In genomic region chr2:172098650-172099471, GRCh38 we compare ENCODE assay signal across 8 cellular contexts. TPM values are rescaled to one million over a fixed set of nuclear protein-coding genes. Genes with fewer than 3 reads are reported as not detected.
DNase-seq lines count a peak whose midpoint lies in the region; ATAC-seq and TF ChIP-seq lines count a peak whose summit lies in the region.

No MANE protein-coding gene starts in this region.

- H3K36me3 ChIP-seq in WERI-Rb-1 = no peaks in the 10 kb centered on the region
- no peaks in the 10 kb centered on the region for H3K36me3 ChIP-seq in fibroblast of lung (ENCODE audit: control insufficient read depth, insufficient read depth, low read length)
- peaks cover 18% of the 10 kb centered on the region in 2 experiments for H3K36me3 ChIP-seq in trophoblast cell (ENCODE audit: control insufficient read depth in 1 of 2, insufficient read depth in 2 of 2, low read length in 2 of 2)

- H3K27ac ChIP-seq in WERI-Rb-1 (no peak overlapping the region), fibroblast of lung (ENCODE audit: insufficient read depth, low read length) (peak overlapping the region; percentile 56), trophoblast cell (ENCODE audit: low read depth, low read length) (peak overlapping the region; percentile 100)

- TF ChIP-seq CTCF in WERI-Rb-1 (IDR thresholded peaks at IDR 0.05; ENCODE audit: low read depth, low read length) = no peak
- no peak for TF ChIP-seq CTCF in fibroblast of lung (conservative IDR thresholded peaks at IDR 0.05 in 1 of 2, IDR thresholded peaks at IDR 0.05 in 1 of 2; ENCODE audit: low read depth in 1 of 2, low read length in 2 of 2)

- H2AK5ac ChIP-seq in trophoblast cell (ENCODE audit: low read length) = peak overlapping the region; percentile 85

- H3K27me3 ChIP-seq in WERI-Rb-1 (ENCODE audit: insufficient read depth, low read depth, severe bottlenecking) = peaks cover 89% of the 10 kb centered on the region
- H3K27me3 ChIP-seq in fibroblast of lung (ENCODE audit: control insufficient read depth, insufficient read depth, low read length) = peaks cover 10% of the 10 kb centered on the region
- no peaks in the 10 kb centered on the region for H3K27me3 ChIP-seq in trophoblast cell (ENCODE audit: insufficient read depth, low read length)

- peak overlapping the region; percentile 64 for H3K18ac ChIP-seq in trophoblast cell (ENCODE audit: low read length)

- H3K9ac ChIP-seq in fibroblast of lung (ENCODE audit: insufficient read depth, low read length) (peak overlapping the region; percentile 40), trophoblast cell (ENCODE audit: low read length) (no peak overlapping the region)

- peak overlapping the region; percentile 8 for H3K23ac ChIP-seq in trophoblast cell (ENCODE audit: low read length)

- H3K4me2 ChIP-seq in fibroblast of lung (ENCODE audit: extremely low read depth, insufficient read depth, low read length) = peak overlapping the region; percentile 77
- peak overlapping the region; percentile 46 for H3K4me2 ChIP-seq in trophoblast cell (ENCODE audit: low read length)

- peak overlapping the region; percentile 79 for H2BK120ac ChIP-seq in trophoblast cell (ENCODE audit: insufficient read depth, low read length, poor library complexity)

- peak; percentile 86 for DNase-seq in AG08396 (ENCODE audit: low spot score)
- DNase-seq in GOT3 (lab: John Stamatoyannopoulos, UW) = peak; percentile 56
- peak; percentile 42 for DNase-seq in WERI-Rb-1
- peak in 1 of 2 donors; percentile 76 for DNase-seq in fibroblast of lung (ENCODE audit: low read depth in 2 of 2)
- DNase-seq in trophoblast cell = peak; percentile 67 to 71
- no peak for DNase-seq in central memory CD4-positive, alpha-beta T cell

- peak overlapping the region; percentile 89 for H2BK5ac ChIP-seq in trophoblast cell (ENCODE audit: low read depth, low read length, poor library complexity)

- H3K4me3 ChIP-seq in WERI-Rb-1 (ENCODE audit: low read depth, low read length) (peak overlapping the region; percentile 15), fibroblast of lung (replicated peaks in 1 of 4; ENCODE audit: control extremely low read depth in 1 of 4, insufficient read depth in 1 of 4, low read depth in 3 of 4, low read length in 4 of 4) (peak overlapping the region; percentile 30 to 59 (median 42)), trophoblast cell (ENCODE audit: low read depth, low read length) (no peak overlapping the region)

- peak overlapping the region; percentile 95 for H2BK12ac ChIP-seq in trophoblast cell (ENCODE audit: low read length)

- H4K12ac ChIP-seq in trophoblast cell (ENCODE audit: low read depth, low read length) = peak overlapping the region; percentile 37

- peak overlapping the region; percentile 94 for H3K14ac ChIP-seq in trophoblast cell (ENCODE audit: low read length)

- H4K8ac ChIP-seq in trophoblast cell (ENCODE audit: low read depth, low read length) = peak overlapping the region; percentile 71

- H2AFZ ChIP-seq in fibroblast of lung (ENCODE audit: low read length) (peak overlapping the region; percentile 65), trophoblast cell (ENCODE audit: insufficient read depth, low read length, poor library complexity) (peak overlapping the region; percentile 38)

- H4K91ac ChIP-seq in trophoblast cell (ENCODE audit: low read depth, low read length) = peak overlapping the region; percentile 96

- H4K20me1 ChIP-seq in fibroblast of lung (ENCODE audit: control insufficient read depth, extremely low read depth, insufficient read depth, low read length) = no peaks in the 10 kb centered on the region

- WGBS in trophoblast cell (ENCODE audit: extremely low coverage, insufficient coverage, insufficient read length) = 100% methylated on average over 2 of the region's 61 CpGs

- peaks cover 18% of the 10 kb centered on the region for H3K4me1 ChIP-seq in fibroblast of lung (ENCODE audit: control insufficient read depth, extremely low read depth, insufficient read depth, low read length)
- peaks cover 16 to 25% of the 10 kb centered on the region in 2 experiments for H3K4me1 ChIP-seq in trophoblast cell (ENCODE audit: control insufficient read depth in 1 of 2, insufficient read depth in 2 of 2, low read length in 2 of 2)

- H3K79me1 ChIP-seq in trophoblast cell (ENCODE audit: low read length) = peaks cover 73% of the 10 kb centered on the region

- ATAC-seq in HG02938 (IDR thresholded peaks at IDR 0.05; ENCODE audit: unreplicated experiment) (no peak), GM19324 (IDR thresholded peaks at IDR 0.05; ENCODE audit: low FRiP score, unreplicated experiment) (no peak)

- peak overlapping the region; percentile 81 for H3K4ac ChIP-seq in trophoblast cell (ENCODE audit: low read depth, low read length)

- H3K9me3 ChIP-seq in WERI-Rb-1 (ENCODE audit: severe bottlenecking) (no peaks in the 10 kb centered on the region), fibroblast of lung (ENCODE audit: control insufficient read depth, insufficient read depth, low read depth, low read length) (no peaks in the 10 kb centered on the region), trophoblast cell (ENCODE audit: insufficient read depth, low read depth, low read length) (no peaks in the 10 kb centered on the region)

- no peaks in the 10 kb centered on the region for H3K79me2 ChIP-seq in fibroblast of lung (ENCODE audit: control insufficient read depth, insufficient read depth, low read length)
- H3K79me2 ChIP-seq in trophoblast cell (ENCODE audit: control insufficient read depth, insufficient read depth, low read length, poor library complexity) = peaks cover 43% of the 10 kb centered on the region

RNA-seq across cellular contexts. Expression of gene DLX2, which starts 3.8 kb away (rescaled TPM):
- not detected in 2 replicates for total RNA-seq in fibroblast of lung
- polyA plus RNA-seq in fibroblast of lung = not detected in 2 replicates
- 0.07 and 0.09 TPM in 2 replicates for polyA plus RNA-seq in fibroblast of lung (2012)
- polyA minus RNA-seq in fibroblast of lung (ENCODE audit: low replicate concordance) = not detected in 2 replicates
- 25.2 and 26.9 TPM in 2 replicates for polyA plus RNA-seq in trophoblast cell (2013)

RNA-seq across cellular contexts. Expression of gene DLX1, which starts 13.6 kb away (rescaled TPM):
- not detected in 2 replicates for total RNA-seq in fibroblast of lung
- 0.09 and 0.43 TPM in 2 replicates for polyA plus RNA-seq in fibroblast of lung
- 0.12 and 0.43 TPM in 2 replicates for polyA plus RNA-seq in fibroblast of lung (2012)
- polyA minus RNA-seq in fibroblast of lung (ENCODE audit: low replicate concordance) = 1.0 TPM in 1 of 2 replicates, not detected in the other
- polyA plus RNA-seq in trophoblast cell (2013) = 14.1 and 14.7 TPM in 2 replicates
